In the genomic region with DNA sequence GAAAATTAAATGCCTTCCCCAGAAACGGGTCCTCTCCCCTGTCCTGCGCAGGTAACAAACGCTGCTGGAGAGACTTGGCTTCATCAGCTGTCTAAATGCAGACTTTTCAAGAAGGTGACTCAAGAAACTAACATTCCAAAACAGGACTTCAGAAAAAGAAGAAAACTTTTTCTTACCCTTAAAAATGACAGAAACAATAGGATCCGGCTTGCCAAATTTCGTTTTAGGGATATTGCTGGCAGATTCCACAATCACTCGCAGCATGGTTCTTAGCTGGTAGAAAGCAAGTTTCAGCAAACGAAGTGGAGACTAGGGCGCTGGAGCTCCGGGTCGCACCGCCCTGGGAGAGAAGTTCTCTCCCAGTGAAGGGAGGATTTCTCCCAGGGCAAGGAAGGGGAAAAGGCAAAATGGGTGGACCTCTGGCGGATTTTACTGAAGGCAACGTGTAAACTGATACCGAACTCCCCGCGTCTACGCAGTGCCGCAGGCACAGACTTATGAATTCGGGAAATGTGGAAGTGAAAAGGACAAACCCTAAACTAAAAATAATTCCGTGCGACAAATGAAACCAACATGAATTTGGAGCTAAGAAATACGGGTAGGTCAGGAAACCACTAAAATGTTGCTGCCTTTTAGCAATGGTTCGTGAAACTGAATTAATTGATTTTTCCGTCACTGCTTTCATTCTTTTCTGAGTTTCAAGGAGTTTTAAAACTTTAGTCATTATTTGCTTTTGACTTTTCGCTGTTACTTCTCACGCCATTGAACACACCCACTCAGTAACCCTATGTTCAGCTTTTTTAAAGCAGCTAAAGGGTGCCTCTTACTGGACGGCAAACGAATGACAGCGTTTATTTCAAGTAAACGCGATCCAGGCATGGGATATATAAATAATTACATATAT, we compare ENCODE assay signal across 8 cellular contexts. TPM values are rescaled to one million over a fixed set of nuclear protein-coding genes. Genes with fewer than 3 reads are reported as not detected.
A peak's percentile ranks its signal among the peaks of the same experiment; 100 is the strongest.
DNase-seq lines count a peak whose midpoint lies in the region; ATAC-seq and TF ChIP-seq lines count a peak whose summit lies in the region.

MYOF (minus strand) TSS at position 404 of the 904 bp plus-strand sequence; CDS start at position 264, 140 bp downstream.

- H3K4me3 ChIP-seq in AG10803 (ENCODE audit: low read length) = peak within 1 kb of the TSS; percentile 77

- peak; percentile 64 for ATAC-seq in GM18520 (IDR thresholded peaks at IDR 0.05; ENCODE audit: unreplicated experiment)
- peak; percentile 84 for ATAC-seq in HG03175 (IDR thresholded peaks at IDR 0.05; ENCODE audit: unreplicated experiment)
- peak; percentile 72 for ATAC-seq in stimulated activated naive CD8-positive, alpha-beta T cell treated with anti-CD3 and anti-CD28 coated beads, Interleukin-15, Interleukin-2, amounts not matched to agents 100 U/mL and 50 U/mL, for 24 hours

- POLR2A ChIA-PET in activated CD8-positive, alpha-beta memory T cell treated with anti-CD3 and anti-CD28 coated beads for 36 hours (lab: Charles Lee) = interaction anchor here (1.1 to 3.5 kb wide), 5 partner anchors 11 to 106 kb away, joined by 6 to 17 read pairs (median 9); partner anchors contain the start of gene CEP55

- peak; percentile 93 for DNase-seq in AG10803 (ENCODE audit: low read depth)
- DNase-seq in NCI-H510A treated with DMSO at 0.1 percent for 48 hours (lab: John Stamatoyannopoulos, UW) = peak; percentile 80
- peak; percentile 72 for DNase-seq in epidermal melanocyte (ENCODE audit: insufficient read length, low spot score)
- no peak for DNase-seq in mesenteric fat pad (ENCODE audit: low spot score)
- peak; percentile 51 for DNase-seq in stimulated activated naive CD8-positive, alpha-beta T cell treated with anti-CD3 and anti-CD28 coated beads, Interleukin-15, Interleukin-2, amounts not matched to agents 100 U/mL and 50 U/mL, for 24 hours

- TF ChIP-seq CTCF in AG10803 (conservative IDR thresholded peaks at IDR 0.05; ENCODE audit: low read length) = peak; percentile 69

- CTCF ChIA-PET in activated CD8-positive, alpha-beta memory T cell treated with anti-CD3 and anti-CD28 coated beads for 36 hours (lab: Charles Lee) = interaction anchor here (0.6 to 4.9 kb wide), 13 partner anchors 9 to 124 kb away, joined by 3 to 91 read pairs (median 7); no protein-coding TSS in a partner anchor

RNA-seq across cellular contexts. Expression of gene MYOF, which starts in this region (rescaled TPM):
- 10 to 100 TPM; 39.2 to 43.4 TPM for total RNA-seq in activated CD8-positive, alpha-beta memory T cell treated with anti-CD3 and anti-CD28 coated beads for 36 hours
- 87.8 TPM for total RNA-seq in mesenteric fat pad
